ENCODE assay signal across 8 cellular contexts in the genomic region with DNA sequence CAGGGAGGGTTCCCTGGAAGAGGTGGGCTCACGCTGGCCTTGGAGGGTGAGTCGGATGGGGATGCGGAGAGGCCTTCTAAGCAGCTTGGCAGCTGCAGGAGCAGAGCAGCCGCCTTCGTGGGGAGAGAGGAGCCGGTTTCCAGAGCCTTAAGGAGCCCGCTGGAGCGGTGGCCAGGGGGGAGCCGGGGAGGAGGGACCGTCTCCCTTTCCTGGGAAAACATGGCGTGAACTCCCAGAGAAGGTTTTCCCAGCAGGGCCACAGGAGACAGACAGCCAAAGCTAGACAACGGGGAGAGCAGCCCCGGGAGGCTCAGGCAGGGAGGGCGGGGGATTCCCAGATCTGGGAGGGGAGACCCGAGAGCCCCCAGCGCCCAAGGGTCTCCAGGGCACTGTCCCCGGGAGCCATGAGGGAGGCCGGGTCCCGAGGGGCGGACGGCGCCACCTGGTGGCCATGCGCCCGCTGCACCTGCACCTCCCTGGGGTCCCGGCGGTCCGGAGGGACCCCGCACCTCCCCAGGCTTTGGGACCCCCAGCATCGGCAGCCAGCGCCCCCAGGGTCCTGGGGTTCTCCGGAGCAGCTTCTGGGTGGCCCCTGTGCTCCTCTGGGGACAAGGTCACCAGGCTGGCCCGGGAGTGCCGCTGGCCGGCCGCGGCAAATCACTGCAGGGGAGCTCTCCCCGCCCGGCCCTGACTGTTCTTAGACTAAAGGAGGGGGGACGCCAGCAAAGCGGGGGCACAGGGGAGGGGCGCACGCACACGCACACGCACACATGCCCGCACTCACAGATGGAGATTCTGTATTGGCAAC.
DNase-seq lines count a peak whose midpoint lies in the region; ATAC-seq and TF ChIP-seq lines count a peak whose summit lies in the region.

No MANE protein-coding gene starts in this region.

- no peak for DNase-seq in HFF-Myc (ENCODE audit: extremely low read depth, low read depth)
- DNase-seq in caudate nucleus (lab: John Stamatoyannopoulos, UW): peak in 33 of 61 donors; percentile 10 to 67 (median 40)
- peak; percentile 79 for DNase-seq in left kidney (ENCODE audit: low read depth, low spot score)
- DNase-seq in stimulated activated CD8-positive, alpha-beta memory T cell treated with anti-CD3 and anti-CD28 coated beads, Interleukin-12 subunit alpha, Interleukin-12 subunit beta, amount 100 ng/mL, for 4 hours (ENCODE audit: low read depth): peak; percentile 48
- no peak for DNase-seq in HPDE6-E6E7 (ENCODE audit: extremely low spot score)

- H3K4me1 ChIP-seq in BLaER1: peaks cover 52% of the 10 kb centered on the region

- no peak overlapping the region for H3K9ac ChIP-seq in BLaER1

- no peaks in the 10 kb centered on the region for H3K27me3 ChIP-seq in BLaER1

- H4K20me1 ChIP-seq in BLaER1: no peaks in the 10 kb centered on the region; the same call in 1 of the 2 replicates

- peak overlapping the region; percentile 56 for H3K4me2 ChIP-seq in BLaER1

- peak; percentile 59 to 68 for ATAC-seq in activated CD4-positive, CD25-positive, alpha-beta regulatory T cell treated with anti-CD3 and anti-CD28 coated beads, Interleukin-2, amount 50 U/mL, for 24 hours
- no peak for ATAC-seq in GM18511 (IDR thresholded peaks at IDR 0.05; ENCODE audit: unreplicated experiment)

- no peaks in the 10 kb centered on the region for H3K36me3 ChIP-seq in BLaER1

- TF ChIP-seq CTCF in HFF-Myc (IDR thresholded peaks at IDR 0.05; ENCODE audit: low read depth, low read length, missing control alignments): peak; percentile 92

- H3K4me3 ChIP-seq in BLaER1 (no peak overlapping the region), HFF-Myc (replicated peaks; ENCODE audit: low read depth, low read length) (no peak overlapping the region)

- H3K9me3 ChIP-seq in BLaER1: no peaks in the 10 kb centered on the region

- H3K27ac ChIP-seq in BLaER1 (no peak overlapping the region), caudate nucleus (ENCODE audit: low read depth, low read length) (no peak overlapping the region)

Comparison
In these comparisons a context has a peak if more than half of its experiments do, and no peak if none do; other contexts are left out.
1. DNase-seq: peak in caudate nucleus (33 of 61), left kidney (single experiment) and stimulated activated CD8-positive, alpha-beta memory T cell treated with anti-CD3 and anti-CD28 coated beads, Interleukin-12 subunit alpha, Interleukin-12 subunit beta, amount 100 ng/mL, for 4 hours (single experiment); none in HFF-Myc (single experiment) and HPDE6-E6E7 (single experiment).